8 cellular contexts compared by ENCODE assay signal in genomic region chr1:23344111-23344986, GRCh38. TPM values are rescaled to one million over a fixed set of nuclear protein-coding genes. Genes with fewer than 3 reads are reported as not detected.
DNase-seq lines count a peak whose midpoint lies in the region; ATAC-seq and TF ChIP-seq lines count a peak whose summit lies in the region.

Gene HNRNPR (minus strand): TSS chr1:23344284. CDS start chr1:23341008, 3,276 bp downstream.

- H3K9me3 ChIP-seq in spleen = no peaks in the 10 kb centered on the region

- intact Hi-C loops in spleen (cut with DNase I; ENCODE audit: low total_unique reads) = no loop called here

- peaks cover 29 to 53% (median 50%) of the 10 kb centered on the region in 6 donors for H3K4me1 ChIP-seq in spleen

- TF ChIP-seq CTCF in AG09309 (IDR thresholded peaks at IDR 0.05; ENCODE audit: control insufficient read depth, insufficient read depth, low read depth, low read length, missing control alignments) = no peak
- peak in 4 of 11 experiments; percentile 14 to 42 (median 26) for TF ChIP-seq CTCF in spleen (IDR thresholded peaks at IDR 0.05 in 8 of 11, conservative IDR thresholded peaks at IDR 0.05 in 3 of 11)

- no peaks in the 10 kb centered on the region for H3K27me3 ChIP-seq in spleen (replicated peaks in 1 of 7)

- peak within 1 kb of the TSS; percentile 71 for H3K4me3 ChIP-seq in AG09309 (ENCODE audit: control insufficient read depth, low read depth, low read length)
- H3K4me3 ChIP-seq in spleen = peak within 1 kb of the TSS; percentile 80 to 98 (median 90)

- 0 to 2% (median 1%) methylated on average over 21 to 87 of the region's 87 CpGs for WGBS in spleen, 5 donors

- DNase-seq in AG09309 (ENCODE audit: low read depth) = peak; percentile 100
- DNase-seq in NCI-H345 treated with DMSO at 0.1 percent for 48 hours (lab: John Stamatoyannopoulos, UW; ENCODE audit: unreplicated experiment) = peak; percentile 98
- DNase-seq in activated CD4-positive, CD25-positive, alpha-beta regulatory T cell (lab: John Stamatoyannopoulos, UW) = peak; percentile 95 to 97 (median 97)
- DNase-seq in central memory CD4-positive, alpha-beta T cell = peak; percentile 97
- peak; percentile 99 for DNase-seq in inferior parietal cortex (ENCODE audit: extremely low spot score)
- peak; percentile 100 for DNase-seq in spleen

- ATAC-seq in GM19023 (IDR thresholded peaks at IDR 0.05; ENCODE audit: unreplicated experiment) = peak; percentile 97
- ATAC-seq in HG03280 (IDR thresholded peaks at IDR 0.05; ENCODE audit: unreplicated experiment) = peak; percentile 96

- TF ChIP-seq POLR2A in spleen (IDR thresholded peaks at IDR 0.05) = peak in 1 of 3 donors; percentile 64

- H3K36me3 ChIP-seq in spleen = no peaks in the 10 kb centered on the region

- peak within 1 kb of the TSS; percentile 91 to 99 (median 97) for H3K27ac ChIP-seq in spleen

RNA-seq across cellular contexts. Expression of gene HNRNPR, which starts in this region (rescaled TPM):
- 100 to 1,000 TPM in 5 of 7 donors, 10 to 100 TPM in 2; 75.8 to 143 (median 109) TPM for total RNA-seq in spleen
- 10 to 100 TPM; 58.2 to 83.2 (median 75.8) TPM for polyA plus RNA-seq in spleen

Comparison
In these comparisons a context has a peak if more than half of its experiments do, and no peak if none do; other contexts are left out.
1. Peak in every context shown above with its lines: DNase-seq, ATAC-seq, H3K4me3 ChIP-seq and H3K27ac ChIP-seq.